ENCODE assay signal across 32 cellular contexts in genomic region chr21:40186036-40186435, GRCh38.
DNase-seq lines count a peak whose midpoint lies in the region; ATAC-seq, FAIRE-seq and TF ChIP-seq lines count a peak whose summit lies in the region.
"Had no signal": no experiment of that assay in that cellular context is flagged by ENCODE, and none has a peak within 500 bp of the region (broad histone marks: within the 10 kb centered on the region; RNA-seq: fewer than 3 reads in every experiment).

No MANE protein-coding gene starts in this region.

- H3K4me1 Mint-ChIP-seq in nephron, result peaks cover 49% of the 10 kb centered on the region
- H3K4me1 Mint-ChIP-seq: CD14-positive monocyte, memory B cell had no signal

- no peaks in the 10 kb centered on the region for H3K36me3 Mint-ChIP-seq in nephron (ENCODE audit: low read depth)
- H3K36me3 Mint-ChIP-seq: CD14-positive monocyte, memory B cell had no signal

- DNase-seq in AG08395 (ENCODE audit: low spot score) (peak; percentile 5), EH (ENCODE audit: low read depth) (peak; percentile 80), astrocyte of the spinal cord (ENCODE audit: low read depth, low spot score) (peak; percentile 40), H54 (ENCODE audit: insufficient read length, low spot score) (no peak)
- no peak for DNase-seq in activated CD8-positive, alpha-beta memory T cell treated with anti-CD3 and anti-CD28 coated beads for 24 hours
- DNase-seq: activated CD4-positive, alpha-beta memory T cell treated with anti-CD3 and anti-CD28 coated beads for 36 hours; activated CD8-positive, alpha-beta memory T cell treated with anti-CD3 and anti-CD28 coated beads, Interleukin-2, amount 50 U/mL, for 4 hours; activated naive CD4-positive, alpha-beta T cell treated with Interleukin-2 at 50 U/mL for 16 hours; colonic mucosa; DND-41; effector memory CD4-positive, alpha-beta T cell; erythroblast; H7; hypothalamus; KBM-7; left colon; NCI-H1105 treated with DMSO at 0.1 percent for 48 hours; NCI-H1930; NCI-H526; nephron progenitor cell; Right ventricle myocardium superior; small intestine; T-helper 2 cell; uterus had no signal

- H3K27me3 Mint-ChIP-seq in nephron (ENCODE audit: low read depth), result peaks cover 11% of the 10 kb centered on the region
- H3K27me3 Mint-ChIP-seq: activated CD4-positive, alpha-beta memory T cell treated with anti-CD3 and anti-CD28 coated beads for 36 hours; memory B cell; stimulated activated naive CD8-positive, alpha-beta T cell treated with anti-CD3 and anti-CD28 coated beads, Interleukin-15, Interleukin-2, amounts not matched to agents 100 ng/mL and 50 ng/mL, for 24 hours had no signal

- no peak for ATAC-seq in GM18909 (IDR thresholded peaks at IDR 0.05; ENCODE audit: poor library complexity, unreplicated experiment)
- ATAC-seq in GM21529 (IDR thresholded peaks at IDR 0.05; ENCODE audit: unreplicated experiment), result no peak
- ATAC-seq: activated CD4-positive, CD25-positive, alpha-beta regulatory T cell treated with anti-CD3 and anti-CD28 coated beads, Interleukin-2, amount 50 U/mL, for 24 hours; left colon had no signal

- no peak for TF ChIP-seq CTCF in astrocyte of the spinal cord (IDR thresholded peaks at IDR 0.05; ENCODE audit: low read depth, low read length)
- TF ChIP-seq CTCF in nephron (IDR thresholded peaks at IDR 0.05; ENCODE audit: unreplicated experiment in 3 of 3), result no peak

- no peak for TF ChIP-seq POLR2A in H54 (IDR thresholded peaks at IDR 0.05; ENCODE audit: low read depth, low read length)

- H3K27ac Mint-ChIP-seq in nephron, result peak overlapping the region; percentile 35 to 77 (median 72)
- H3K27ac Mint-ChIP-seq: activated CD4-positive, alpha-beta memory T cell treated with anti-CD3 and anti-CD28 coated beads for 36 hours; CD14-positive monocyte; memory B cell; stimulated activated naive CD8-positive, alpha-beta T cell treated with anti-CD3 and anti-CD28 coated beads, Interleukin-15, Interleukin-2, amounts not matched to agents 100 ng/mL and 50 ng/mL, for 24 hours had no signal

- H3K4me3 ChIP-seq in astrocyte of the spinal cord (ENCODE audit: low read depth, low read length), result no peak overlapping the region
- H3K4me3 ChIP-seq: cardiac muscle cell, colonic mucosa, uterus had no signal

- no peak overlapping the region for H3K4me3 Mint-ChIP-seq in nephron
- H3K4me3 Mint-ChIP-seq: activated CD4-positive, alpha-beta memory T cell treated with anti-CD3 and anti-CD28 coated beads for 36 hours; CD14-positive monocyte; memory B cell; nephron progenitor cell; stimulated activated naive CD8-positive, alpha-beta T cell treated with anti-CD3 and anti-CD28 coated beads, Interleukin-15, Interleukin-2, amounts not matched to agents 100 ng/mL and 50 ng/mL, for 24 hours had no signal

- FAIRE-seq in H54 (lab: Jason Lieb, UNC), result no peak
- FAIRE-seq: small intestine had no signal

- H3K9me3 Mint-ChIP-seq in nephron, result peaks cover 14% of the 10 kb centered on the region

- in situ Hi-C loops in astrocyte of the spinal cord (cut with HindIII; ENCODE audit: low sequenced_read_pairs), result no loop called here

Comparison
In these comparisons a context has a peak if more than half of its experiments do, and no peak if none do; other contexts are left out.
1. DNase-seq: peak in AG08395 (single experiment), EH (single experiment) and astrocyte of the spinal cord (single experiment); none in activated CD8-positive, alpha-beta memory T cell treated with anti-CD3 and anti-CD28 coated beads for 24 hours (single experiment) and H54 (single experiment).